13 cellular contexts compared by ENCODE assay signal in genomic region chr11:36326524-36327419, GRCh38. TPM values are rescaled to one million over a fixed set of nuclear protein-coding genes. Genes with fewer than 3 reads are reported as not detected.
A peak's percentile ranks its signal among the peaks of the same experiment; 100 is the strongest.
DNase-seq lines count a peak whose midpoint lies in the region; ATAC-seq, FAIRE-seq and TF ChIP-seq lines count a peak whose summit lies in the region.
"Had no signal": no experiment of that assay in that cellular context is flagged by ENCODE, and none has a peak within 500 bp of the region (broad histone marks: within the 10 kb centered on the region; RNA-seq: fewer than 3 reads in every experiment).

No MANE protein-coding gene starts in this region.

- DNase-seq in ELF-1 (ENCODE audit: low read depth, low spot score) = peak; percentile 54
- DNase-seq in GM12878 (ENCODE audit: low read depth, low spot score) = no peak
- DNase-seq in NCI-H748 (lab: John Stamatoyannopoulos, UW; ENCODE audit: unreplicated experiment) = no peak
- no peak for DNase-seq in kidney tubule cell (ENCODE audit: low spot score)
- DNase-seq in anterior cingulate cortex (lab: John Stamatoyannopoulos, UW) = no peak
- DNase-seq in activated gamma-delta T cell (lab: John Stamatoyannopoulos, UW) = no peak
- DNase-seq: effector CD8-positive, alpha-beta T cell; heart left ventricle; NCI-H1436 treated with DMSO at 0.1 percent for 48 hours; right cardiac atrium; T-helper 17 cell had no signal

- peak overlapping the region; percentile 57 for H3K4me2 ChIP-seq in GM12878 (ENCODE audit: control insufficient read depth, insufficient read depth)

- ATAC-seq in GM19395 (IDR thresholded peaks at IDR 0.05; ENCODE audit: unreplicated experiment) = peak; percentile 73
- peak; percentile 73 for ATAC-seq in HG02981 (IDR thresholded peaks at IDR 0.05; ENCODE audit: unreplicated experiment)
- ATAC-seq in GM12878 = peak; percentile 93
- ATAC-seq: heart left ventricle, right cardiac atrium, T-helper 17 cell had no signal

- in situ Hi-C loops in GM12878 (cut with MboI) = no loop called here

- no TSS peak for BruUV-seq in GM12878 (replicated peaks; lab: Mats Ljungman, UMichigan)

- 0 out of 4 replicates have a peak, but pooled peaks of 1 of the 2 experiments have one; percentile 9 for TF ChIP-seq EP300 in GM12878 (IDR thresholded peaks at IDR 0.05; ENCODE audit: borderline replicate concordance in 1 of 2, control insufficient read depth in 1 of 2, low read depth in 2 of 2, low read length in 2 of 2)

- CTCF ChIA-PET in GM12878 (lab: Yijun Ruan, JAX) = interaction anchor here (0.7 to 1.5 kb wide), 2 partner anchors 10 to 152 kb away, joined by 3 to 4 read pairs; no protein-coding TSS in a partner anchor

- no peak overlapping the region for H3K27ac ChIP-seq in GM12878 (ENCODE audit: control insufficient read depth, insufficient read depth)
- H3K27ac ChIP-seq: heart left ventricle had no signal

- H2AFZ ChIP-seq in GM12878 (ENCODE audit: control insufficient read depth, low read depth, low read length) = no peak overlapping the region

- no peak for TF ChIP-seq CTCF in GM12878 (IDR thresholded peaks at IDR 0.05 in 2 of 3, conservative IDR thresholded peaks at IDR 0.05 in 1 of 3; ENCODE audit: control insufficient read depth in 2 of 3, extremely low read depth in 1 of 3, insufficient read depth in 1 of 3, low read depth in 3 of 3, low read length in 3 of 3)

- intact Hi-C loops in GM12878 (cut with micrococcal nuclease; ENCODE audit: unreplicated experiment) = no loop called here

- SMC1A ChIA-PET in GM12878 (lab: Charles Lee; ENCODE audit: uncharacterized antibody, unreplicated experiment) = interaction anchor here (0.7 to 1.6 kb wide), 6 partner anchors 8 to 27 kb away, joined by 3 to 4 read pairs (median 3); no protein-coding TSS in a partner anchor

- no peaks in the 10 kb centered on the region for H3K79me2 ChIP-seq in GM12878 (ENCODE audit: control insufficient read depth, insufficient read depth, low read length)

- H3K4me1 ChIP-seq in GM12878 (ENCODE audit: control insufficient read depth, insufficient read depth, low read length) = 0 out of 2 replicates have a peak, but pooled peaks cover 7% of the 10 kb centered on the region
- H3K4me1 ChIP-seq: heart left ventricle had no signal

- no peak for TF ChIP-seq RAD21 in GM12878 (IDR thresholded peaks at IDR 0.05; ENCODE audit: insufficient read depth, low read depth, low read length)

- 5% methylated on average over 3 of the region's 3 CpGs for WGBS in GM12878 (ENCODE audit: insufficient coverage, insufficient replicate concordance, low lambda C conversion rate, missing lambda C conversion rate)

- RAD21 ChIA-PET in GM12878 (lab: Charles Lee; ENCODE audit: unreplicated experiment) = interaction anchor here (0.7 to 1.3 kb wide), 3 partner anchors 12 to 166 kb away, joined by 3 read pairs; no protein-coding TSS in a partner anchor

- no peaks in the 10 kb centered on the region for H3K36me3 ChIP-seq in GM12878 (ENCODE audit: control insufficient read depth in 2 of 2, insufficient read depth in 2 of 2, low read length in 1 of 2)
- H3K36me3 ChIP-seq: heart left ventricle had no signal

- no peaks in the 10 kb centered on the region; a peak in 1 of 4 replicates for H3K27me3 ChIP-seq in GM12878 (replicated peaks in 1 of 2; ENCODE audit: control insufficient read depth in 2 of 2, insufficient read depth in 2 of 2, low read length in 1 of 2)
- H3K27me3 ChIP-seq: heart left ventricle had no signal

- H3K4me3 ChIP-seq in GM12878 = no peak overlapping the region
- H3K4me3 ChIP-seq: heart left ventricle had no signal

- H3K9me3 ChIP-seq in GM12878 (replicated peaks; ENCODE audit: control insufficient read depth, insufficient read depth, low read length) = no peaks in the 10 kb centered on the region
- H3K9me3 ChIP-seq: heart left ventricle had no signal

- FAIRE-seq in GM12878 (lab: Jason Lieb, UNC) = peak; percentile 57

- no peaks in the 10 kb centered on the region for H4K20me1 ChIP-seq in GM12878 (ENCODE audit: control insufficient read depth, insufficient read depth)

- POLR2A ChIA-PET in GM12878 (lab: Charles Lee) = no interaction called here

- TF ChIP-seq POLR2A in GM12878 (IDR thresholded peaks at IDR 0.05; ENCODE audit: low read depth, low read length) = no peak

- no peak overlapping the region for H3K9ac ChIP-seq in GM12878 (ENCODE audit: control insufficient read depth, insufficient read depth, low read length)

TF ChIP-seq in GM12878, 131 proteins besides CTCF, POLR2A, EP300 and RAD21 (continues in another document):
- TF ChIP-seq REST (IDR thresholded peaks at IDR 0.05; ENCODE audit: low read depth, low read length) (no peak), RELB (IDR thresholded peaks at IDR 0.05; ENCODE audit: low read depth) (peak; percentile 32; the same call in 1 of the 2 replicates), CHD2 (IDR thresholded peaks at IDR 0.05; ENCODE audit: borderline replicate concordance, low read depth, low read length) (no peak), MTA2 (IDR thresholded peaks at IDR 0.05; ENCODE audit: low read depth) (peak; percentile 70; the same call in 1 of the 2 replicates)

RNA-seq across cellular contexts. Expression of gene PRR5L, which starts 30.7 kb away (rescaled TPM):
- total RNA-seq in GM12878 (2013; cell fraction: nucleolus; rRNA removed) = 2.9 and 5.1 TPM in 2 replicates
- total RNA-seq in GM12878 (2014; rRNA removed) = 1.3 and 1.7 TPM in 2 replicates
- total RNA-seq in GM12878 (2014; rRNA removed; fragmentation: Illumina TruSeq; extraction: Trizol) = 0.67 and 1.1 TPM in 2 replicates
- 0.58 and 1.5 TPM in 2 replicates for total RNA-seq in GM12878 (2021)
- polyA plus RNA-seq in GM12878 (2011; ENCODE audit: low read depth) = 0.35 TPM
- 2.3 and 4.2 TPM in 2 replicates for polyA plus RNA-seq in GM12878 (2011; rRNA removed)
- polyA plus RNA-seq in GM12878 (2011; cell fraction: cytosol; rRNA removed) = 3.2 and 4.4 TPM in 2 replicates
- 7.5 and 10.8 TPM in 2 replicates for polyA plus RNA-seq in GM12878 (2011; cell fraction: nucleus; rRNA removed)
- polyA plus RNA-seq in GM12878 (2012) = 0.46 and 0.51 TPM in 2 replicates
- polyA plus RNA-seq in GM12878 (2014; fragmentation: Illumina TruSeq; extraction: Trizol) = 0.60 and 0.93 TPM in 2 replicates
- under 1 TPM; 0.11 to 0.24 TPM for polyA plus RNA-seq in GM12878 (2014; fragmentation: Nextera tagmentation; extraction: Ambion mirVana)
- 0.47 and 1.3 TPM in 2 replicates for polyA plus RNA-seq in GM12878 (2014; rRNA removed)
- polyA plus RNA-seq in GM12878 (2016; fragmentation: Nextera tagmentation; extraction: Ambion mirVana) = under 1 TPM in 1 of 2 experiments, not detected in 1; 0.24 TPM
- polyA minus RNA-seq in GM12878 (2011; rRNA and poly(A)+ RNA removed) = 6.6 and 8.1 TPM in 2 replicates
- 1.2 and 5.4 TPM in 2 replicates for polyA minus RNA-seq in GM12878 (2011; cell fraction: cytosol; rRNA and poly(A)+ RNA removed)
- 3.6 and 12.3 TPM in 2 replicates for polyA minus RNA-seq in GM12878 (2011; cell fraction: nucleus; rRNA and poly(A)+ RNA removed)

RNA-seq across cellular contexts. Expression of gene COMMD9, which starts 37.5 kb away (rescaled TPM):
- 11.6 and 13.9 TPM in 2 replicates for total RNA-seq in GM12878 (2013; cell fraction: nucleolus; rRNA removed)
- total RNA-seq in GM12878 (2014; rRNA removed) = 39.0 and 41.9 TPM in 2 replicates
- total RNA-seq in GM12878 (2014; rRNA removed; fragmentation: Illumina TruSeq; extraction: Trizol) = 26.6 and 31.4 TPM in 2 replicates
- 47.3 and 47.4 TPM in 2 replicates for total RNA-seq in GM12878 (2021)
- polyA plus RNA-seq in GM12878 (2011; ENCODE audit: low read depth) = 9.5 TPM
- 26.8 and 38.6 TPM in 2 replicates for polyA plus RNA-seq in GM12878 (2011; rRNA removed)
- polyA plus RNA-seq in GM12878 (2011; cell fraction: cytosol; rRNA removed) = 32.5 and 52.8 TPM in 2 replicates
- 31.8 and 39.6 TPM in 2 replicates for polyA plus RNA-seq in GM12878 (2011; cell fraction: nucleus; rRNA removed)
- polyA plus RNA-seq in GM12878 (2012) = 22.3 and 27.3 TPM in 2 replicates
- polyA plus RNA-seq in GM12878 (2014; fragmentation: Illumina TruSeq; extraction: Trizol) = 41.9 and 55.9 TPM in 2 replicates
- 100 to 1,000 TPM; 102 to 119 TPM for polyA plus RNA-seq in GM12878 (2014; fragmentation: Nextera tagmentation; extraction: Ambion mirVana)
- 49.8 and 56.4 TPM in 2 replicates for polyA plus RNA-seq in GM12878 (2014; rRNA removed)
- 10 to 100 TPM; 77.7 to 78.7 TPM for polyA plus RNA-seq in GM12878 (2016; fragmentation: Nextera tagmentation; extraction: Ambion mirVana)
- polyA minus RNA-seq in GM12878 (2011; rRNA and poly(A)+ RNA removed) = 26.9 and 34.7 TPM in 2 replicates
- polyA minus RNA-seq in GM12878 (2011; cell fraction: cytosol; rRNA and poly(A)+ RNA removed) = 7.6 and 12.8 TPM in 2 replicates
- 5.2 and 8.6 TPM in 2 replicates for polyA minus RNA-seq in GM12878 (2011; cell fraction: nucleus; rRNA and poly(A)+ RNA removed)
